Comparison of ENCODE assay signal across 8 cellular contexts in genomic region chr12:116736962-116737773, GRCh38.
DNase-seq lines count a peak whose midpoint lies in the region; ATAC-seq and TF ChIP-seq lines count a peak whose summit lies in the region.

No MANE protein-coding gene starts in this region.

- peaks cover 10% of the 10 kb centered on the region; the same call in 1 of the 2 replicates for H3K36me3 ChIP-seq in ES-I3 (ENCODE audit: insufficient read depth, low read length)
- H3K36me3 ChIP-seq in Loucy (ENCODE audit: insufficient read depth, low read length): no peaks in the 10 kb centered on the region
- no peaks in the 10 kb centered on the region for H3K36me3 ChIP-seq in mucosa of stomach (ENCODE audit: control insufficient read depth, insufficient read depth, low read length)

- H3F3A ChIP-seq in Loucy (ENCODE audit: low read depth): no peaks in the 10 kb centered on the region

- H3K9me3 ChIP-seq in ES-I3 (ENCODE audit: control insufficient read depth, insufficient read depth, low read length) (no peaks in the 10 kb centered on the region), Loucy (ENCODE audit: insufficient read depth, low read depth, low read length) (no peaks in the 10 kb centered on the region), mucosa of stomach (ENCODE audit: control insufficient read depth, low read length) (no peaks in the 10 kb centered on the region)

- H2AFZ ChIP-seq in Loucy (ENCODE audit: low read length): peak overlapping the region; percentile 37

- no peak for TF ChIP-seq CTCF in Loucy (conservative IDR thresholded peaks at IDR 0.05; ENCODE audit: low read length)
- TF ChIP-seq CTCF in choroid plexus epithelial cell (conservative IDR thresholded peaks at IDR 0.05; ENCODE audit: low read depth, low read length): no peak

- H3K9ac ChIP-seq in ES-I3 (ENCODE audit: low read depth, low read length): peak overlapping the region; percentile 75
- peak overlapping the region; percentile 87 for H3K9ac ChIP-seq in Loucy (ENCODE audit: low read depth, low read length, poor library complexity, severe bottlenecking)
- H3K9ac ChIP-seq in mucosa of stomach (ENCODE audit: low read length): peak overlapping the region; percentile 92

- ATAC-seq in HG03432 (IDR thresholded peaks at IDR 0.05; ENCODE audit: unreplicated experiment): no peak
- no peak for ATAC-seq in HG02642 (IDR thresholded peaks at IDR 0.05; ENCODE audit: poor library complexity, unreplicated experiment)
- ATAC-seq in HG02970 (IDR thresholded peaks at IDR 0.05; ENCODE audit: low FRiP score, unreplicated experiment): no peak

- H3K4me2 ChIP-seq in Loucy (ENCODE audit: low read depth, low read length, poor library complexity, severe bottlenecking): peak overlapping the region; percentile 95

- H3K4me1 ChIP-seq in ES-I3 (ENCODE audit: insufficient read depth, low read length) (0 out of 2 replicates have a peak, but pooled peaks cover 6% of the 10 kb centered on the region), Loucy (ENCODE audit: insufficient read depth, low read length, poor library complexity, severe bottlenecking) (peaks cover 12% of the 10 kb centered on the region), mucosa of stomach (ENCODE audit: control insufficient read depth, insufficient read depth, low read length) (peaks cover 4% of the 10 kb centered on the region)

- peaks cover 4% of the 10 kb centered on the region for H3K27me3 ChIP-seq in Loucy (ENCODE audit: insufficient read depth, low read length, poor library complexity, severe bottlenecking)
- H3K27me3 ChIP-seq in mucosa of stomach (ENCODE audit: control insufficient read depth, insufficient read depth, low read length): no peaks in the 10 kb centered on the region

- peaks cover 17% of the 10 kb centered on the region for H4K20me1 ChIP-seq in Loucy (ENCODE audit: insufficient read depth, low read length, poor library complexity, severe bottlenecking)

- peaks cover 50% of the 10 kb centered on the region for H3K79me2 ChIP-seq in Loucy (ENCODE audit: insufficient read depth, low read length)

- peak overlapping the region; percentile 94 for H3K4me3 ChIP-seq in Loucy (ENCODE audit: low read length, poor library complexity, severe bottlenecking)
- peak overlapping the region; percentile 87 for H3K4me3 ChIP-seq in choroid plexus epithelial cell (ENCODE audit: low read depth, low read length)
- peak overlapping the region; percentile 81 for H3K4me3 ChIP-seq in mucosa of stomach (ENCODE audit: low read length)

- DNase-seq in choroid plexus epithelial cell (ENCODE audit: low read depth): no peak
- no peak for DNase-seq in DMS79 treated with DMSO at 0.1 percent for 48 hours (lab: John Stamatoyannopoulos, UW)

- H3K9me2 ChIP-seq in Loucy (replicated peaks; ENCODE audit: low read depth, low read length): no peaks in the 10 kb centered on the region
